8 cellular contexts compared by ENCODE assay signal in the genomic region with DNA sequence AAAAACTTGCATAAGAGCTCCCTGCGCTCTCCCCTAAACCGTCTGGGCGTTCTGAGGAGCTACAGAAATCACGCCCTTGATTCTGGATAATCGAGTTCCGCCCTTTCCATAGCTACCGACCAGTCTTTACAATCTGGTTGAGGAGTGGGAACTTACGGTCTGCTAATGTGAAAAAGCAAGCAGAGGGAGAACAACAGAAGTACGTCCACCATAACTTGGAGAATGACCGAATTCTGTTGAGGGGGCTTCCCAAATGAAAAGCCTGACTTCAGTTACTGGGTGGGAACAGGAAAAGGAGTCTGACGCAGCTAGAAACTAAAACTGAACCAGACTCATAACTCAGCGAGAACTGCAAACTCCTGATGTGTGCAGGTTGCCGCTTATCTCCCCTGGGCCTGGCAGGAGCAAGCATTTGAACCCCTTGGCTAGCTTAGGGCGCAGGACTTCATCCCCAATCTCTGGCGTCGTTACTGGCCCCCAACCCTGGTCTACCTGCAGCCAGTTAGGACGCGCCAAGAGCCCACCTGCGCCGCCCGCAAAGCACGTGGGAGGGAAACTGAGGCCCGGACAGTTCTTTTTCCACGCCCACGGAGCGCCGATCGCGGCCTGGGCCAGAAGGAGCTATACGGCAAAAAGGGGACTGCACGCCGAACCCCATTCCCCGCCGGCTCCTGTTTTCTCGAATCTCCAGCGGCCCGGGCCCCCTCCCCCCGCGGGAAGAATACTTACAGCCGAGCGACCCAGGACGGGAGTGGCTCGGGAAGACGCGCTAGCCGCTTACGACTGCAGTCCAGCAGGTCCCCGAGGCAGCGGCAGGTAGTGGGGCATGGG. TPM values are rescaled to one million over a fixed set of nuclear protein-coding genes. Genes with fewer than 3 reads are reported as not detected.
DNase-seq lines count a peak whose midpoint lies in the region; ATAC-seq and TF ChIP-seq lines count a peak whose summit lies in the region.

No MANE protein-coding gene starts in this region.

- no peaks in the 10 kb centered on the region for H3K36me3 Mint-ChIP-seq in naive B cell
- no peaks in the 10 kb centered on the region for H3K36me3 Mint-ChIP-seq in activated naive CD4-positive, alpha-beta T cell treated with anti-CD3 and anti-CD28 coated beads for 36 hours (ENCODE audit: low read depth)

- no peaks in the 10 kb centered on the region for H3K27me3 ChIP-seq in Peyer's patch

- no peak overlapping the region for H3K27ac Mint-ChIP-seq in naive B cell
- no peak overlapping the region for H3K27ac Mint-ChIP-seq in activated naive CD4-positive, alpha-beta T cell treated with anti-CD3 and anti-CD28 coated beads for 36 hours

- TF ChIP-seq CTCF in HFF-Myc (IDR thresholded peaks at IDR 0.05; ENCODE audit: low read depth, low read length, missing control alignments) = no peak
- TF ChIP-seq CTCF in Peyer's patch (IDR thresholded peaks at IDR 0.05) = no peak

- intact Hi-C loops in activated naive CD4-positive, alpha-beta T cell treated with anti-CD3 and anti-CD28 coated beads for 36 hours (cut with micrococcal nuclease) = no loop called here

- H3K27ac ChIP-seq in Peyer's patch = peak overlapping the region; percentile 76 to 98 (median 93)

- CTCF ChIA-PET in activated naive CD4-positive, alpha-beta T cell treated with anti-CD3 and anti-CD28 coated beads for 36 hours (lab: Charles Lee) = interaction anchor here (1.2 kb wide), 1 partner anchor 232 kb away, joined by 3 read pairs; no protein-coding TSS in a partner anchor

- DNase-seq in ELR (ENCODE audit: low read depth) (peak; percentile 67), HFF-Myc (ENCODE audit: extremely low read depth, low read depth) (no peak), Peyer's patch (peak in 1 of 3 donors; percentile 49), fibroblast of gingiva (ENCODE audit: low read depth) (peak; percentile 19), naive B cell (no peak)
- no peak for DNase-seq in activated naive CD4-positive, alpha-beta T cell treated with anti-CD3 and anti-CD28 coated beads for 36 hours
- DNase-seq in stimulated activated CD8-positive, alpha-beta memory T cell treated with anti-CD3 and anti-CD28 coated beads, Interleukin-4, amount 100 ng/mL, for 48 hours = no peak
- no peak for DNase-seq in activated naive CD4-positive, alpha-beta T cell treated with anti-CD3 and anti-CD28 coated beads, Interleukin-2, amount 50 U/mL, for 16 hours

- no peak for TF ChIP-seq POLR2A in Peyer's patch (IDR thresholded peaks at IDR 0.05)

- H3K27me3 Mint-ChIP-seq in naive B cell = peaks cover 25 to 46% (median 36%) of the 10 kb centered on the region in 3 donors
- H3K27me3 Mint-ChIP-seq in activated naive CD4-positive, alpha-beta T cell treated with anti-CD3 and anti-CD28 coated beads for 36 hours (ENCODE audit: low read depth) = peaks cover 38% of the 10 kb centered on the region

- peaks cover 0 to 9% (median 0%) of the 10 kb centered on the region in 3 donors for H3K4me1 Mint-ChIP-seq in naive B cell
- H3K4me1 Mint-ChIP-seq in activated naive CD4-positive, alpha-beta T cell treated with anti-CD3 and anti-CD28 coated beads for 36 hours (ENCODE audit: low read depth) = peaks cover 6% of the 10 kb centered on the region

- ATAC-seq in naive B cell (ENCODE audit: low read depth in 2 of 2) = no peak

- peaks cover 0 to 9% (median 0%) of the 10 kb centered on the region in 7 donors for H3K9me3 Mint-ChIP-seq in naive B cell
- H3K9me3 Mint-ChIP-seq in activated naive CD4-positive, alpha-beta T cell treated with anti-CD3 and anti-CD28 coated beads for 36 hours = peaks cover 2% of the 10 kb centered on the region

- no peaks in the 10 kb centered on the region for H3K9me3 ChIP-seq in Peyer's patch

- H3K4me3 ChIP-seq in HFF-Myc (replicated peaks; ENCODE audit: low read depth, low read length) (peak overlapping the region; percentile 74), Peyer's patch (peak overlapping the region; percentile 38 to 85 (median 69))

- no peaks in the 10 kb centered on the region for H3K36me3 ChIP-seq in Peyer's patch

- H3K4me1 ChIP-seq in Peyer's patch = peaks cover 0 to 13% (median 0%) of the 10 kb centered on the region in 4 donors

- H3K4me3 Mint-ChIP-seq in naive B cell = peak overlapping the region in 5 of 8 donors; percentile 8 to 65 (median 32)
- no peak overlapping the region for H3K4me3 Mint-ChIP-seq in activated naive CD4-positive, alpha-beta T cell treated with anti-CD3 and anti-CD28 coated beads for 36 hours

RNA-seq across cellular contexts. Expression of gene LRIG3, which starts 0.8 kb away (rescaled TPM):
- total RNA-seq in Peyer's patch = 100 to 1,000 TPM in 1 of 4 donors, 10 to 100 TPM in 3; 56.9 to 136 (median 69.8) TPM
- polyA plus RNA-seq in naive B cell (ENCODE audit: low read depth in 6 of 6) = not detected
- total RNA-seq in activated naive CD4-positive, alpha-beta T cell treated with anti-CD3 and anti-CD28 coated beads for 36 hours = not detected

Comparison
In these comparisons a context has a peak if more than half of its experiments do, and no peak if none do; other contexts are left out.
1. DNase-seq: peak in ELR (single experiment) and fibroblast of gingiva (single experiment); none in HFF-Myc (single experiment), naive B cell (single experiment), activated naive CD4-positive, alpha-beta T cell treated with anti-CD3 and anti-CD28 coated beads for 36 hours (single experiment), stimulated activated CD8-positive, alpha-beta memory T cell treated with anti-CD3 and anti-CD28 coated beads, Interleukin-4, amount 100 ng/mL, for 48 hours (single experiment) and activated naive CD4-positive, alpha-beta T cell treated with anti-CD3 and anti-CD28 coated beads, Interleukin-2, amount 50 U/mL, for 16 hours (single experiment).
2. RNA of gene LRIG3, which starts 0.8 kb away (total RNA-seq): 56.9 to 136 TPM in Peyer's patch; not detected in activated naive CD4-positive, alpha-beta T cell treated with anti-CD3 and anti-CD28 coated beads for 36 hours; every median in the first group is over 10 times any median in the second.